29 cellular contexts compared by ENCODE assay signal in the genomic region with DNA sequence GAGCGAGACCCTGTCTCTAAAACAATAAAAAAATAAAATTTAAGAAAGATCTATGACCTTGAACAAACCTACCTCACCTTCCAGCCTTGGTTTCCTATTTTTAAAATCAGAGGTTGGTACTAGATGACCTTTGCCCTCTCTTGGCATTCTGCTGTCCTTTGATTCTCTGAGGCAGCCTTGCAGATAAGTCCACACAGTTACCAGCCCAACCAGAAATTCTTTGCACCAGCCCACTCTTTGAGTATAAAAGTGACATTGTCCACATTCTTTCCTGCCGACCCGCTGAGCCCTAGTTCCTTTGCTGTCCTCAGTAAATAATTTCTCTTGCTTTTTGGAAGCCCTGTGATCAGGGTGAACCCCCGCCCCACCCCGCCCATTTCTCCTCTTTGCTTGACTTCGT.
"Had no signal": no experiment of that assay in that cellular context is flagged by ENCODE, and none has a peak within 500 bp of the region (broad histone marks: within the 10 kb centered on the region; RNA-seq: fewer than 3 reads in every experiment).

No MANE protein-coding gene starts in this region.

- H3K9me3 Mint-ChIP-seq: immature natural killer cell, natural killer cell, neural crest cell had no signal

- H3K36me3 ChIP-seq: esophagus muscularis mucosa, gastroesophageal sphincter, heart left ventricle, lower lobe of right lung, prostate gland, right atrium auricular region, stomach, thyroid gland had no signal

- H3K27ac Mint-ChIP-seq: immature natural killer cell, natural killer cell had no signal

- H3K4me1 Mint-ChIP-seq: immature natural killer cell, natural killer cell had no signal

- H3K27me3 ChIP-seq: foreskin keratinocyte, right atrium auricular region, thyroid gland had no signal

- H3K9me3 ChIP-seq: esophagus muscularis mucosa, gastroesophageal sphincter, heart left ventricle, lower lobe of right lung, prostate gland, right atrium auricular region, stomach, thyroid gland had no signal

- DNase-seq: dermis blood vessel endothelial cell; effector memory CD4-positive, alpha-beta T cell; foreskin keratinocyte; heart left ventricle; immature natural killer cell; islet precursor cell; kidney glomerular epithelial cell; left colon; left ventricle myocardium superior; lower lobe of right lung; natural killer cell; stimulated activated CD4-positive, alpha-beta T cell treated with anti-CD3 and anti-CD28 coated beads, Interleukin-12 subunit alpha, Interleukin-12 subunit beta, amount 100 ng/mL, for 4 hours; stimulated activated CD4-positive, alpha-beta T cell treated with anti-CD3 and anti-CD28 coated beads, Interleukin-1b, Interleukin-23, amount 100 ng/mL, for 48 hours; stimulated activated CD4-positive, alpha-beta T cell treated with anti-CD3 and anti-CD28 coated beads, Interleukin-4, amount 100 ng/mL, for 1 hour; stimulated activated CD8-positive, alpha-beta memory T cell treated with anti-CD3 and anti-CD28 coated beads, Interleukin-4, amount 100 ng/mL, for 48 hours; stimulated activated naive CD4-positive, alpha-beta T cell; stomach; thyroid gland; trophoblast cell had no signal

- H3K4me1 ChIP-seq: esophagus muscularis mucosa, foreskin keratinocyte, gastroesophageal sphincter, heart left ventricle, lower lobe of right lung, prostate gland, right atrium auricular region, stomach, thyroid gland had no signal

- H3K79me2 ChIP-seq: hepatocyte had no signal

- H3K4me3 ChIP-seq: coronary artery, esophagus muscularis mucosa, gastroesophageal sphincter, heart left ventricle, hepatocyte, lower lobe of right lung, prostate gland, right atrium auricular region, smooth muscle cell, stomach, thyroid gland had no signal

- H3K4me2 ChIP-seq: hepatocyte, smooth muscle cell had no signal

- H3K27ac ChIP-seq: coronary artery, esophagus muscularis mucosa, foreskin keratinocyte, gastroesophageal sphincter, heart left ventricle, hepatocyte, lower lobe of right lung, prostate gland, right atrium auricular region, stomach, thyroid gland had no signal

- FAIRE-seq: endothelial cell of umbilical vein had no signal

- H3K36me3 Mint-ChIP-seq: immature natural killer cell, natural killer cell had no signal

- ATAC-seq: foreskin keratinocyte, gastroesophageal sphincter, heart left ventricle, left colon, left ventricle myocardium superior, lower lobe of right lung, natural killer cell, sciatic nerve had no signal

- H3K4me3 Mint-ChIP-seq: immature natural killer cell, natural killer cell, neural crest cell had no signal

- H2AFZ ChIP-seq: hepatocyte had no signal
